ENCODE assay signal across 8 cellular contexts in the genomic region with DNA sequence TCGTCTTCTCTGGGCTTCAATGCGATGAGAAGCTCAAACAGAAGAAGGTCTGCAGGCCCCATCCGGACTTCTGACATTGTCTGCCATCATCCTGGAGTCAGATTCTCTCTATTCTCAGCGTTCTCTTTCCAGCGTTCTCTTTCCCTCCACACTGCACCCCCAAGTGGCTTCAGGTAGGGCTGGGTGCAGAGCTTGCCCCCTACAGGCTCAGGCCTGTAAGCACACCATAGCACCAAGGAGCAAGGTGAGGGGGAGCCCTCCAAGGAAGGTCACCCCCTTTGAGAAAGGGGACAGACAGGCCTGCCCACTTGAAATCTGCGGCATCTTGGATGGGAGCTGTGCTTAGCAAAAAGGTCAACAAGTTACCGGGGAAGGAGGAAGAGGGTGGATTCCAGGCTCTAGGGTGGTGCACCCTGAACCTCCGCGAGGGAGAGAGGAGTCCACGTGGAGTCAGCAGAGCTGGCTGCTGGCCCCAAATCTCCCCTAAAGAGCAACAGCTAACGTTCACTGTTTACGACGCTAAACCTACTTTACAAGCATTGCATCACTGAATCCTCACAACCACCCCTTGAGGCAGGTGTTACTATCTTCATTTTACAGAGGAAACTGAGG. TPM values are rescaled to one million over a fixed set of nuclear protein-coding genes. Genes with fewer than 3 reads are reported as not detected.
DNase-seq lines count a peak whose midpoint lies in the region; ATAC-seq and TF ChIP-seq lines count a peak whose summit lies in the region.

No MANE protein-coding gene starts in this region.

- 59% methylated on average over 13 of the region's 13 CpGs for WGBS in right cardiac atrium

- peaks cover 46 to 97% (median 51%) of the 10 kb centered on the region in 3 donors for H3K36me3 ChIP-seq in tibial artery

- H3K4me1 Mint-ChIP-seq in activated CD8-positive, alpha-beta memory T cell treated with anti-CD3 and anti-CD28 coated beads, Interleukin-2, amount 10 ng/mL, durations not matched to agents 7 days and 5 days, result peaks cover 15% of the 10 kb centered on the region

- H3K36me3 Mint-ChIP-seq in activated CD8-positive, alpha-beta memory T cell treated with anti-CD3 and anti-CD28 coated beads, Interleukin-2, amount 10 ng/mL, durations not matched to agents 7 days and 5 days, result peaks cover 35% of the 10 kb centered on the region

- H3K27ac ChIP-seq in right cardiac atrium (ENCODE audit: low read length), result no peak overlapping the region
- no peak overlapping the region for H3K27ac ChIP-seq in tibial artery

- no peak overlapping the region for H3K4me3 ChIP-seq in right cardiac atrium (ENCODE audit: low read length)
- H3K4me3 ChIP-seq in tibial artery, result no peak overlapping the region

- CTCF ChIA-PET in activated CD8-positive, alpha-beta memory T cell treated with anti-CD3 and anti-CD28 coated beads, Interleukin-2, amount 10 ng/mL, durations not matched to agents 7 days and 5 days (lab: Charles Lee), result interaction anchor here (0.9 to 7.3 kb wide), 20 partner anchors 10 to 487 kb away, joined by 3 to 182 read pairs (median 5); a partner anchor contains a TSS

- peaks cover 5% of the 10 kb centered on the region for H3K4me1 ChIP-seq in right cardiac atrium (ENCODE audit: control insufficient read depth, insufficient read depth, low read length)
- peaks cover 0 to 7% (median 3%) of the 10 kb centered on the region in 4 donors for H3K4me1 ChIP-seq in tibial artery

- no peak overlapping the region for H3K27ac Mint-ChIP-seq in activated CD8-positive, alpha-beta memory T cell treated with anti-CD3 and anti-CD28 coated beads, Interleukin-2, amount 10 ng/mL, durations not matched to agents 7 days and 5 days

- H3K27me3 ChIP-seq in right cardiac atrium (ENCODE audit: control insufficient read depth, insufficient read depth), result no peaks in the 10 kb centered on the region
- no peaks in the 10 kb centered on the region for H3K27me3 ChIP-seq in tibial artery

- no peaks in the 10 kb centered on the region for H3K27me3 Mint-ChIP-seq in activated CD8-positive, alpha-beta memory T cell treated with anti-CD3 and anti-CD28 coated beads, Interleukin-2, amount 10 ng/mL, durations not matched to agents 7 days and 5 days

- H3K9me3 ChIP-seq in right cardiac atrium (ENCODE audit: control insufficient read depth, low read length) (no peaks in the 10 kb centered on the region), tibial artery (no peaks in the 10 kb centered on the region)

- peak; percentile 51 for DNase-seq in activated CD8-positive, alpha-beta memory T cell treated with anti-CD3 and anti-CD28 coated beads, Interleukin-2, amount 10 ng/mL, durations not matched to agents 7 days and 5 days
- DNase-seq in activated CD8-positive, alpha-beta memory T cell treated with anti-CD3 and anti-CD28 coated beads, Interleukin-2, amount 50 U/mL, for 48 hours, result no peak
- peak; percentile 31 for DNase-seq in activated naive CD4-positive, alpha-beta T cell treated with anti-CD3 and anti-CD28 coated beads, Interleukin-2, amount 50 U/mL, for 16 hours
- DNase-seq in right cardiac atrium (peak in 2 of 3 donors; percentile 60 to 75), tibial artery (peak in 1 of 2 donors; percentile 43), SHP77 (lab: John Stamatoyannopoulos, UW) (no peak), NCI-H1105 treated with DMSO at 0.1 percent for 48 hours (lab: John Stamatoyannopoulos, UW) (no peak)

- intact Hi-C loops in right cardiac atrium (cut with DNase I) (loop anchor here in 3 of 4 donors (5.0 kb wide), 1 partner anchor 46 kb away; no protein-coding TSS in a partner anchor), tibial artery (cut with DNase I; ENCODE audit: low total_unique reads) (loop anchor here (5.0 kb wide), 1 partner anchor 46 kb away; no protein-coding TSS in a partner anchor)

- H3K4me3 Mint-ChIP-seq in activated CD8-positive, alpha-beta memory T cell treated with anti-CD3 and anti-CD28 coated beads, Interleukin-2, amount 10 ng/mL, durations not matched to agents 7 days and 5 days, result no peak overlapping the region

- H3K9me3 Mint-ChIP-seq in activated CD8-positive, alpha-beta memory T cell treated with anti-CD3 and anti-CD28 coated beads, Interleukin-2, amount 10 ng/mL, durations not matched to agents 7 days and 5 days (ENCODE audit: low read depth), result no peaks in the 10 kb centered on the region

- peak; percentile 80 to 85 for TF ChIP-seq CTCF in tibial artery (IDR thresholded peaks at IDR 0.05)

- ATAC-seq in activated CD8-positive, alpha-beta memory T cell treated with anti-CD3 and anti-CD28 coated beads, Interleukin-2, amount 10 ng/mL, durations not matched to agents 7 days and 5 days, result peak; percentile 61
- ATAC-seq in HG03520 (IDR thresholded peaks at IDR 0.05; ENCODE audit: unreplicated experiment), result peak; percentile 70
- peak; percentile 74 for ATAC-seq in right cardiac atrium

RNA-seq across cellular contexts. Expression of a gene that starts 27.5 kb away (rescaled TPM):
- total RNA-seq in activated CD8-positive, alpha-beta memory T cell treated with anti-CD3 and anti-CD28 coated beads, Interleukin-2, amount 10 ng/mL, durations not matched to agents 7 days and 5 days, result not detected
- 1,000 to 10,000 TPM; 1,359 to 2,012 (median 1,429) TPM for total RNA-seq in right cardiac atrium
- polyA plus RNA-seq in right cardiac atrium, result 1,982 TPM

RNA-seq across cellular contexts. Expression of a gene that starts 32.9 kb away (rescaled TPM):
- 100 to 1,000 TPM; 136 to 201 TPM for total RNA-seq in activated CD8-positive, alpha-beta memory T cell treated with anti-CD3 and anti-CD28 coated beads, Interleukin-2, amount 10 ng/mL, durations not matched to agents 7 days and 5 days
- 10 to 100 TPM; 77.0 to 98.2 (median 86.1) TPM for total RNA-seq in right cardiac atrium
- polyA plus RNA-seq in right cardiac atrium, result 71.5 TPM

Comparison
In these comparisons a context has a peak if more than half of its experiments do, and no peak if none do; other contexts are left out.
1. DNase-seq: peak in activated CD8-positive, alpha-beta memory T cell treated with anti-CD3 and anti-CD28 coated beads, Interleukin-2, amount 10 ng/mL, durations not matched to agents 7 days and 5 days (single experiment), activated naive CD4-positive, alpha-beta T cell treated with anti-CD3 and anti-CD28 coated beads, Interleukin-2, amount 50 U/mL, for 16 hours (single experiment) and right cardiac atrium (2 of 3); none in activated CD8-positive, alpha-beta memory T cell treated with anti-CD3 and anti-CD28 coated beads, Interleukin-2, amount 50 U/mL, for 48 hours (single experiment), SHP77 (0 of 2) and NCI-H1105 treated with DMSO at 0.1 percent for 48 hours (single experiment).
2. RNA of a gene that starts 27.5 kb away (total RNA-seq): 1,359 to 2,012 TPM in right cardiac atrium; not detected in activated CD8-positive, alpha-beta memory T cell treated with anti-CD3 and anti-CD28 coated beads, Interleukin-2, amount 10 ng/mL, durations not matched to agents 7 days and 5 days; every median in the first group is over 1,000 times any median in the second.
3. Peak in every context shown above with its lines, with median percentiles within 50 percentile points of each other: ATAC-seq.